In genomic region chr21:46297311-46298082, GRCh38 we compare ENCODE assay signal across 1 cellular context.
TF ChIP-seq lines count a peak whose summit lies in the region.

No MANE protein-coding gene starts in this region.

TF ChIP-seq in SK-N-SH treated with all-trans-retinoic acid at 6 μM for 48 hours, 23 proteins besides CTCF, POLR2A, EP300 and RAD21 (continued from another document):
- TF ChIP-seq, protein P1, sequence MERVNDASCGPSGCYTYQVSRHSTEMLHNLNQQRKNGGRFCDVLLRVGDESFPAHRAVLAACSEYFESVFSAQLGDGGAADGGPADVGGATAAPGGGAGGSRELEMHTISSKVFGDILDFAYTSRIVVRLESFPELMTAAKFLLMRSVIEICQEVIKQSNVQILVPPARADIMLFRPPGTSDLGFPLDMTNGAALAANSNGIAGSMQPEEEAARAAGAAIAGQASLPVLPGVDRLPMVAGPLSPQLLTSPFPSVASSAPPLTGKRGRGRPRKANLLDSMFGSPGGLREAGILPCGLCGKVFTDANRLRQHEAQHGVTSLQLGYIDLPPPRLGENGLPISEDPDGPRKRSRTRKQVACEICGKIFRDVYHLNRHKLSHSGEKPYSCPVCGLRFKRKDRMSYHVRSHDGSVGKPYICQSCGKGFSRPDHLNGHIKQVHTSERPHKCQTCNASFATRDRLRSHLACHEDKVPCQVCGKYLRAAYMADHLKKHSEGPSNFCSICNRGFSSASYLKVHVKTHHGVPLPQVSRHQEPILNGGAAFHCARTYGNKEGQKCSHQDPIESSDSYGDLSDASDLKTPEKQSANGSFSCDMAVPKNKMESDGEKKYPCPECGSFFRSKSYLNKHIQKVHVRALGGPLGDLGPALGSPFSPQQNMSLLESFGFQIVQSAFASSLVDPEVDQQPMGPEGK (CRISPR knock-in tag; IDR thresholded peaks at IDR 0.05; ENCODE audit: borderline replicate concordance), result no peak
- TF ChIP-seq OSR1 (CRISPR knock-in tag; IDR thresholded peaks at IDR 0.05), result no peak
